ENCODE assay signal across 1 cellular context in the genomic region with DNA sequence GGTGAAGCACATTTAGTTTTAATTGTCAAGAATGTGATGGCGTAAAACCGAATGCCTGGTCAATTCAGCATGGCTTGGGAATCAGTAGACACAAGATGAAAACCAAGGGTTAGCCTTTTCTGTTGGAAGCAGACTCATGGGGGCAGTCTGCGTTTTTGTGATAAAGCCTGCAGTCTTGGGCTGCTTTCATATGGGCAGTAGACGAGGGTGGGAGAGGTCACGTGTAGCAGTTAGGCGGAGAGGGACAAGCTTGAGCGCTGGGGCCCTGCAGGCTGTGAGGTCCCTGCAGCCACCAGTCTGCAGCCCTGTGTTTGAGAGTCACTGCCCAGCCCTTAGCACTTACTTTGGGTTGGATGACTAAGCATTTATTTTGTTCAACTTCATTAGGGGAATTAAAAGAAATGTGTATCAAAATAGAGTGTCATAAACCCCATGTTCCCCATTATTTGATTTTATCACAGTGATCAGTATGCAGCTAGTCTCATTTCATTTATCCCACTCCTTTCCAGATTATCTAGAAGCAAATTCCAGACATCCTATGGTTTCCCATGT.
TF ChIP-seq lines count a peak whose summit lies in the region.

No MANE protein-coding gene starts in this region.

TF ChIP-seq in GM23338, 12 proteins besides CTCF, POLR2A, EP300 and RAD21:
- TF ChIP-seq, protein P1, sequence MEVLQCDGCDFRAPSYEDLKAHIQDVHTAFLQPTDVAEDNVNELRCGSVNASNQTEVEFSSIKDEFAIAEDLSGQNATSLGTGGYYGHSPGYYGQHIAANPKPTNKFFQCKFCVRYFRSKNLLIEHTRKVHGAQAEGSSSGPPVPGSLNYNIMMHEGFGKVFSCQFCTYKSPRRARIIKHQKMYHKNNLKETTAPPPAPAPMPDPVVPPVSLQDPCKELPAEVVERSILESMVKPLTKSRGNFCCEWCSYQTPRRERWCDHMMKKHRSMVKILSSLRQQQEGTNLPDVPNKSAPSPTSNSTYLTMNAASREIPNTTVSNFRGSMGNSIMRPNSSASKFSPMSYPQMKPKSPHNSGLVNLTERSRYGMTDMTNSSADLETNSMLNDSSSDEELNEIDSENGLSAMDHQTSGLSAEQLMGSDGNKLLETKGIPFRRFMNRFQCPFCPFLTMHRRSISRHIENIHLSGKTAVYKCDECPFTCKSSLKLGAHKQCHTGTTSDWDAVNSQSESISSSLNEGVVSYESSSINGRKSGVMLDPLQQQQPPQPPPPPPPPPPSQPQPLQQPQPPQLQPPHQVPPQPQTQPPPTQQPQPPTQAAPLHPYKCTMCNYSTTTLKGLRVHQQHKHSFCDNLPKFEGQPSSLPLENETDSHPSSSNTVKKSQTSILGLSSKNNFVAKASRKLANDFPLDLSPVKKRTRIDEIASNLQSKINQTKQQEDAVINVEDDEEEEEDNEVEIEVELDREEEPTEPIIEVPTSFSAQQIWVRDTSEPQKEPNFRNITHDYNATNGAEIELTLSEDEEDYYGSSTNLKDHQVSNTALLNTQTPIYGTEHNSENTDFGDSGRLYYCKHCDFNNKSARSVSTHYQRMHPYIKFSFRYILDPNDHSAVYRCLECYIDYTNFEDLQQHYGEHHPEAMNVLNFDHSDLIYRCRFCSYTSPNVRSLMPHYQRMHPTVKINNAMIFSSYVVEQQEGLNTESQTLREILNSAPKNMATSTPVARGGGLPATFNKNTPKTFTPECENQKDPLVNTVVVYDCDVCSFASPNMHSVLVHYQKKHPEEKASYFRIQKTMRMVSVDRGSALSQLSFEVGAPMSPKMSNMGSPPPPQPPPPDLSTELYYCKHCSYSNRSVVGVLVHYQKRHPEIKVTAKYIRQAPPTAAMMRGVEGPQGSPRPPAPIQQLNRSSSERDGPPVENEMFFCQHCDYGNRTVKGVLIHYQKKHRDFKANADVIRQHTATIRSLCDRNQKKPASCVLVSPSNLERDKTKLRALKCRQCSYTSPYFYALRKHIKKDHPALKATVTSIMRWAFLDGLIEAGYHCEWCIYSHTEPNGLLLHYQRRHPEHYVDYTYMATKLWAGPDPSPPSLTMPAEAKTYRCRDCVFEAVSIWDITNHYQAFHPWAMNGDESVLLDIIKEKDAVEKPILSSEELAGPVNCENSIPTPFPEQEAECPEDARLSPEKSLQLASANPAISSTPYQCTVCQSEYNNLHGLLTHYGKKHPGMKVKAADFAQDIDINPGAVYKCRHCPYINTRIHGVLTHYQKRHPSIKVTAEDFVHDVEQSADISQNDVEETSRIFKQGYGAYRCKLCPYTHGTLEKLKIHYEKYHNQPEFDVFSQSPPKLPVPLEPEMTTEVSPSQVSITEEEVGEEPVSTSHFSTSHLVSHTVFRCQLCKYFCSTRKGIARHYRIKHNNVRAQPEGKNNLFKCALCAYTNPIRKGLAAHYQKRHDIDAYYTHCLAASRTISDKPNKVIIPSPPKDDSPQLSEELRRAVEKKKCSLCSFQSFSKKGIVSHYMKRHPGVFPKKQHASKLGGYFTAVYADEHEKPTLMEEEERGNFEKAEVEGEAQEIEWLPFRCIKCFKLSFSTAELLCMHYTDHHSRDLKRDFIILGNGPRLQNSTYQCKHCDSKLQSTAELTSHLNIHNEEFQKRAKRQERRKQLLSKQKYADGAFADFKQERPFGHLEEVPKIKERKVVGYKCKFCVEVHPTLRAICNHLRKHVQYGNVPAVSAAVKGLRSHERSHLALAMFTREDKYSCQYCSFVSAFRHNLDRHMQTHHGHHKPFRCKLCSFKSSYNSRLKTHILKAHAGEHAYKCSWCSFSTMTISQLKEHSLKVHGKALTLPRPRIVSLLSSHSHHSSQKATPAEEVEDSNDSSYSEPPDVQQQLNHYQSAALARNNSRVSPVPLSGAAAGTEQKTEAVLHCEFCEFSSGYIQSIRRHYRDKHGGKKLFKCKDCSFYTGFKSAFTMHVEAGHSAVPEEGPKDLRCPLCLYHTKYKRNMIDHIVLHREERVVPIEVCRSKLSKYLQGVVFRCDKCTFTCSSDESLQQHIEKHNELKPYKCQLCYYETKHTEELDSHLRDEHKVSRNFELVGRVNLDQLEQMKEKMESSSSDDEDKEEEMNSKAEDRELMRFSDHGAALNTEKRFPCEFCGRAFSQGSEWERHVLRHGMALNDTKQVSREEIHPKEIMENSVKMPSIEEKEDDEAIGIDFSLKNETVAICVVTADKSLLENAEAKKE (CRISPR knock-in tag; IDR thresholded peaks at IDR 0.05) = no peak
- TF ChIP-seq ZNF331 (CRISPR knock-in tag; IDR thresholded peaks at IDR 0.05; ENCODE audit: low read depth) (no peak), EZH2phosphoT487 (IDR thresholded peaks at IDR 0.05; ENCODE audit: unreplicated experiment) (no peak), NANOG (IDR thresholded peaks at IDR 0.05; ENCODE audit: borderline replicate concordance) (no peak), STAT1 (IDR thresholded peaks at IDR 0.05; ENCODE audit: unreplicated experiment) (no peak), ZNF114 (CRISPR knock-in tag; IDR thresholded peaks at IDR 0.05) (no peak), JUNB (IDR thresholded peaks at IDR 0.05; ENCODE audit: unreplicated experiment) (no peak), CREB1 (CRISPR knock-in tag; IDR thresholded peaks at IDR 0.05; ENCODE audit: low read depth) (no peak), POLR2AphosphoS5 (IDR thresholded peaks at IDR 0.05; ENCODE audit: low read depth) (no peak), EZH2 (IDR thresholded peaks at IDR 0.05; ENCODE audit: low read depth, unreplicated experiment) (no peak), REST (IDR thresholded peaks at IDR 0.05; ENCODE audit: unreplicated experiment) (no peak), ETS1 (IDR thresholded peaks at IDR 0.05) (no peak)
